ENCODE assay signal across 1 cellular context in the genomic region with DNA sequence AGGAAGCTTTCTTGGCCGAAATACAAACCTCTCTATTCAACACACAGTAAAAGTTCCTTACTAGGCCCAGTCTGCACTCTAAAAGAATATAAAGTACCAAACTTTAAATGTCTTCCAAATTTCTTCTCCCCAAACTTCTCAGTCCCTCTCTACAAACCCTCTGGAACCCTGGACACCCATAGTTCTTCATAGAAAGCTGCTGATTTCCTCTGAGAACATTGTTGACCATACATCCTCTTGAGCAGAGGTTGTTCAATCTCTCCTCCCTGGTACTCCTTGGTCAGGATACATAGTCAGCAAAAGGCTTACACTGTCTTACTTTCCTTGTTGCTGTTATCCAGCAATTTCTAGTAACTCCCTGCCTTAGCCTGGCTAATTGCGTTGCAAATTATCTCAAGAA.
TF ChIP-seq lines count a peak whose summit lies in the region.

No MANE protein-coding gene starts in this region.

TF ChIP-seq in HepG2, 621 proteins besides CTCF, POLR2A, EP300 and RAD21:
- TF ChIP-seq GABPB1 (CRISPR knock-in tag; IDR thresholded peaks at IDR 0.05) (no peak), ZNF451 (CRISPR knock-in tag; IDR thresholded peaks at IDR 0.05) (no peak), ZBTB40 (IDR thresholded peaks at IDR 0.05) (no peak), ZBTB40 (CRISPR knock-in tag; IDR thresholded peaks at IDR 0.05) (no peak)
